24 cellular contexts compared by ENCODE assay signal in genomic region chr6:119040636-119041035, GRCh38.
"Had no signal": no experiment of that assay in that cellular context is flagged by ENCODE, and none has a peak within 500 bp of the region (broad histone marks: within the 10 kb centered on the region; RNA-seq: fewer than 3 reads in every experiment).

No MANE protein-coding gene starts in this region.

- H3K27me3 Mint-ChIP-seq: dendritic cell treated with granulocyte-macrophage colony-stimulating factor and Interleukin-4, amounts not matched to agents 40 ng/mL and 50 ng/mL, for 4 days; effector memory CD8-positive, alpha-beta T cell; stimulated activated naive CD8-positive, alpha-beta T cell treated with anti-CD3 and anti-CD28 coated beads, Interleukin-15, Interleukin-2, amounts not matched to agents 100 ng/mL and 50 ng/mL, for 24 hours had no signal

- H3K4me1 Mint-ChIP-seq: naive B cell; stimulated activated memory B cell treated with anti-CD40 and anti-IgM and Interleukin-4, amounts not matched to agents 10 μg/mL and 1 μg/mL and 100 μg/mL, for 72 hours had no signal

- H3K9ac ChIP-seq: parathyroid adenoma had no signal

- H2AFZ ChIP-seq: hepatocyte, parathyroid adenoma had no signal

- H3K9me3 ChIP-seq: esophagus squamous epithelium, prostate gland, spleen, thoracic aorta, transverse colon, uterus had no signal

- H3K79me2 ChIP-seq: hepatocyte, parathyroid adenoma had no signal

- H3K9me3 Mint-ChIP-seq: effector memory CD8-positive, alpha-beta T cell; nephron progenitor cell; stimulated activated naive CD8-positive, alpha-beta T cell treated with anti-CD3 and anti-CD28 coated beads, Interleukin-15, Interleukin-2, amounts not matched to agents 100 ng/mL and 50 ng/mL, for 24 hours had no signal

- H3K27me3 ChIP-seq: esophagus squamous epithelium, hepatocyte, spleen, transverse colon, uterus had no signal

- H3K36me3 Mint-ChIP-seq: naive B cell had no signal

- DNase-seq: cerebellar nuclear complex; effector memory CD8-positive, alpha-beta T cell; esophagus squamous epithelium; foreskin fibroblast; head of caudate nucleus; mesenchymal stem cell; naive B cell; nephron progenitor cell; retina; spleen; stimulated activated CD4-positive, alpha-beta T cell treated with anti-CD3 and anti-CD28 coated beads, Interleukin-15, amount 100 ng/mL, for 24 hours; stimulated activated CD4-positive, alpha-beta T cell treated with anti-CD3 and anti-CD28 coated beads, Interleukin-1b, Interleukin-23, amount 100 ng/mL, for 48 hours; stimulated activated CD4-positive, alpha-beta T cell treated with anti-CD3 and anti-CD28 coated beads, Interleukin-4, amount 100 ng/mL, for 24 hours; substantia nigra; transverse colon; uterus had no signal

- H3K4me2 ChIP-seq: hepatocyte had no signal

- H3K36me3 ChIP-seq: esophagus squamous epithelium, prostate gland, spleen, thoracic aorta, transverse colon, uterus had no signal

- H3K27ac ChIP-seq: esophagus squamous epithelium, hepatocyte, parathyroid adenoma, prostate gland, spleen, thoracic aorta, transverse colon, uterus had no signal

- H3K4me3 ChIP-seq: esophagus squamous epithelium, hepatocyte, prostate gland, spleen, thoracic aorta, transverse colon, uterus had no signal

- H3K27ac Mint-ChIP-seq: dendritic cell treated with granulocyte-macrophage colony-stimulating factor and Interleukin-4, amounts not matched to agents 40 ng/mL and 50 ng/mL, for 4 days; effector memory CD8-positive, alpha-beta T cell; naive B cell; stimulated activated memory B cell treated with anti-CD40 and anti-IgM and Interleukin-4, amounts not matched to agents 10 μg/mL and 1 μg/mL and 100 μg/mL, for 72 hours; stimulated activated naive CD8-positive, alpha-beta T cell treated with anti-CD3 and anti-CD28 coated beads, Interleukin-15, Interleukin-2, amounts not matched to agents 100 ng/mL and 50 ng/mL, for 24 hours had no signal

- ATAC-seq: effector memory CD8-positive, alpha-beta T cell; sciatic nerve; stimulated activated memory B cell treated with anti-CD40 and anti-IgM and Interleukin-4, amounts not matched to agents 10 μg/mL and 1 μg/mL and 100 μg/mL, for 72 hours had no signal

- H3K4me3 Mint-ChIP-seq: dendritic cell treated with granulocyte-macrophage colony-stimulating factor and Interleukin-4, amounts not matched to agents 40 ng/mL and 50 ng/mL, for 4 days; effector memory CD8-positive, alpha-beta T cell; naive B cell; nephron progenitor cell; stimulated activated memory B cell treated with anti-CD40 and anti-IgM and Interleukin-4, amounts not matched to agents 10 μg/mL and 1 μg/mL and 100 μg/mL, for 72 hours; stimulated activated naive CD8-positive, alpha-beta T cell treated with anti-CD3 and anti-CD28 coated beads, Interleukin-15, Interleukin-2, amounts not matched to agents 100 ng/mL and 50 ng/mL, for 24 hours had no signal

- H3K4me1 ChIP-seq: esophagus squamous epithelium, prostate gland, spleen, transverse colon, uterus had no signal
